10 cellular contexts compared by ENCODE assay signal in genomic region chr12:101616027-101616494, GRCh38. TPM values are rescaled to one million over a fixed set of nuclear protein-coding genes. Genes with fewer than 3 reads are reported as not detected.
DNase-seq lines count a peak whose midpoint lies in the region; ATAC-seq and TF ChIP-seq lines count a peak whose summit lies in the region.
"Had no signal": no experiment of that assay in that cellular context is flagged by ENCODE, and none has a peak within 500 bp of the region (broad histone marks: within the 10 kb centered on the region; RNA-seq: fewer than 3 reads in every experiment).

No MANE protein-coding gene starts in this region.

- peak; percentile 73 for DNase-seq in LoVo (ENCODE audit: low spot score)
- DNase-seq in cardiac fibroblast (ENCODE audit: low read depth in 2 of 2) = peak; percentile 7 to 11
- peak in 1 of 3 donors; percentile 58 for DNase-seq in mucosa of descending colon
- DNase-seq in NCI-H748 (lab: John Stamatoyannopoulos, UW; ENCODE audit: unreplicated experiment) = no peak
- DNase-seq in NCI-H2196 treated with DMSO at 0.1 percent for 48 hours (lab: John Stamatoyannopoulos, UW; ENCODE audit: unreplicated experiment) = no peak
- no peak for DNase-seq in SW480 (ENCODE audit: low spot score)
- DNase-seq in nephron progenitor cell = no peak
- DNase-seq: EL, NCI-H510A treated with DMSO at 0.1 percent for 48 hours had no signal

- H2AFZ ChIP-seq in ACC112 (ENCODE audit: low read length, unreplicated experiment) = peak overlapping the region; percentile 31

- peaks cover 18% of the 10 kb centered on the region for H3K4me1 ChIP-seq in ACC112 (ENCODE audit: control insufficient read depth, insufficient read depth, low read length, unreplicated experiment)
- H3K4me1 ChIP-seq in mucosa of descending colon (ENCODE audit: low read depth) = peaks cover 29% of the 10 kb centered on the region

- no peaks in the 10 kb centered on the region for H3K9me3 Mint-ChIP-seq in nephron progenitor cell

- no peak overlapping the region for H3K4me3 Mint-ChIP-seq in nephron progenitor cell

- peak; percentile 89 for ATAC-seq in mucosa of descending colon

- H3K4me3 ChIP-seq in ACC112 (ENCODE audit: low read depth, low read length) = peak overlapping the region; percentile 42; the same call in 1 of the 2 replicates
- no peak overlapping the region for H3K4me3 ChIP-seq in cardiac fibroblast (replicated peaks in 1 of 2; ENCODE audit: low read depth in 2 of 2, low read length in 2 of 2)
- H3K4me3 ChIP-seq in mucosa of descending colon = no peak overlapping the region

- TF ChIP-seq CTCF in cardiac fibroblast (IDR thresholded peaks at IDR 0.05; ENCODE audit: low read depth, low read length) = no peak
- no peak for TF ChIP-seq CTCF in mucosa of descending colon (IDR thresholded peaks at IDR 0.05)
- TF ChIP-seq CTCF in nephron progenitor cell (IDR thresholded peaks at IDR 0.05) = no peak

- no peaks in the 10 kb centered on the region for H3K27me3 Mint-ChIP-seq in nephron progenitor cell (ENCODE audit: low read depth, poor library complexity)

- H3K4me1 Mint-ChIP-seq in nephron progenitor cell = peaks cover 5% of the 10 kb centered on the region

- intact Hi-C loops in mucosa of descending colon (cut with DNase I, micrococcal nuclease) = no loop called here

- peak overlapping the region; percentile 57 for H3K27ac ChIP-seq in ACC112 (ENCODE audit: low read depth, low read length)

- H3K27me3 ChIP-seq in ACC112 (ENCODE audit: insufficient read depth, low read length) = no peaks in the 10 kb centered on the region; the same call in 1 of the 2 replicates

- no peaks in the 10 kb centered on the region for H3K79me2 ChIP-seq in ACC112 (ENCODE audit: control insufficient read depth, insufficient read depth, low read length, unreplicated experiment)

- H3K36me3 ChIP-seq in ACC112 (ENCODE audit: insufficient read depth, low read length) (no peaks in the 10 kb centered on the region), mucosa of descending colon (ENCODE audit: low read depth) (no peaks in the 10 kb centered on the region)

- no peaks in the 10 kb centered on the region for H3K9me3 ChIP-seq in mucosa of descending colon

- H3K27ac Mint-ChIP-seq in nephron progenitor cell = no peak overlapping the region

- no peaks in the 10 kb centered on the region for H3K36me3 Mint-ChIP-seq in nephron progenitor cell (ENCODE audit: low read depth)

RNA-seq across cellular contexts. Expression of gene MYBPC1, which starts 21.3 kb away (rescaled TPM):
- total RNA-seq in mucosa of descending colon = 10 to 100 TPM in 2 of 3 donors, 1 to 10 TPM in 1; 9.3 to 12.6 (median 10.0) TPM

Comparison
In these comparisons a context has a peak if more than half of its experiments do, and no peak if none do; other contexts are left out.
1. DNase-seq: peak in LoVo (single experiment) and cardiac fibroblast (2 of 2); none in NCI-H748 (single experiment), NCI-H2196 treated with DMSO at 0.1 percent for 48 hours (single experiment), SW480 (single experiment) and nephron progenitor cell (single experiment).